11 cellular contexts compared by ENCODE assay signal in genomic region chr1:6859415-6860343, GRCh38.
A peak's percentile ranks its signal among the peaks of the same experiment; 100 is the strongest.
DNase-seq lines count a peak whose midpoint lies in the region; ATAC-seq, FAIRE-seq and TF ChIP-seq lines count a peak whose summit lies in the region.
"Had no signal": no experiment of that assay in that cellular context is flagged by ENCODE, and none has a peak within 500 bp of the region (broad histone marks: within the 10 kb centered on the region; RNA-seq: fewer than 3 reads in every experiment).

No MANE protein-coding gene starts in this region.

- TF ChIP-seq CTCF in AG04450 (IDR thresholded peaks at IDR 0.05; ENCODE audit: low read depth, low read length) (no peak), IMR-90 (conservative IDR thresholded peaks at IDR 0.05; ENCODE audit: low read depth, low read length) (no peak), bronchial epithelial cell (IDR thresholded peaks at IDR 0.05; ENCODE audit: insufficient read depth, low read length, severe bottlenecking) (no peak), lower lobe of right lung (IDR thresholded peaks at IDR 0.05) (no peak), D721Med (IDR thresholded peaks at IDR 0.05; ENCODE audit: insufficient read depth, missing control alignments) (no peak), spleen (IDR thresholded peaks at IDR 0.05 in 8 of 11, conservative IDR thresholded peaks at IDR 0.05 in 3 of 11) (no peak)

- H3K4me1 Mint-ChIP-seq in T-helper 2 cell treated with Interferon-gamma antibody and Interleukin-4, amounts not matched to agents 5 μg/mL and 100 μg/mL, for 36 hours (ENCODE audit: low read depth) = no peaks in the 10 kb centered on the region

- no CpG with 5 or more reads among the region's 7 CpGs for WGBS in IMR-90 (ENCODE audit: extremely low coverage in 2 of 2, insufficient read length in 1 of 2), 2 experiments
- WGBS in spleen, 5 donors = 86 to 93% (median 87%) methylated on average over 7 of the region's 7 CpGs

- POLR2A ChIA-PET in AG04450 (lab: Yijun Ruan, JAX) (interaction anchor here (1.0 kb wide), 1 partner anchor 10 kb away, joined by 3 read pairs; no protein-coding TSS in a partner anchor), IMR-90 (lab: Charles Lee; ENCODE audit: unreplicated experiment) (no interaction called here)

- peaks cover 6% of the 10 kb centered on the region for H3K36me3 ChIP-seq in IMR-90 (ENCODE audit: control insufficient read depth, insufficient read depth, low read length)
- H3K36me3 ChIP-seq in bronchial epithelial cell (ENCODE audit: control insufficient read depth, insufficient read depth, low read length) = peaks cover 2% of the 10 kb centered on the region
- peaks cover 5% of the 10 kb centered on the region for H3K36me3 ChIP-seq in lower lobe of right lung
- peaks cover 0 to 24% (median 0%) of the 10 kb centered on the region in 6 donors for H3K36me3 ChIP-seq in spleen

- H3K27me3 ChIP-seq in AG04450 (ENCODE audit: control insufficient read depth, insufficient read depth, low read length) = no peaks in the 10 kb centered on the region
- no peaks in the 10 kb centered on the region for H3K27me3 ChIP-seq in IMR-90 (ENCODE audit: control insufficient read depth, insufficient read depth, low read length)
- no peaks in the 10 kb centered on the region for H3K27me3 ChIP-seq in bronchial epithelial cell (ENCODE audit: control insufficient read depth, insufficient read depth, low read length)
- no peaks in the 10 kb centered on the region for H3K27me3 ChIP-seq in lower lobe of right lung (ENCODE audit: low read depth)
- no peaks in the 10 kb centered on the region for H3K27me3 ChIP-seq in spleen (replicated peaks in 1 of 7)

- H3K27ac ChIP-seq in AG04450 (ENCODE audit: low read depth, low read length) = peak overlapping the region; percentile 66
- peak overlapping the region; percentile 99 for H3K27ac ChIP-seq in IMR-90 (ENCODE audit: insufficient read depth, low read length)
- peak overlapping the region; percentile 28 for H3K27ac ChIP-seq in lower lobe of right lung
- H3K27ac ChIP-seq in spleen = peak overlapping the region in 3 of 8 donors; percentile 4 to 52 (median 35)

- peak overlapping the region; percentile 38; the same call in 1 of the 2 replicates for H3K9ac ChIP-seq in IMR-90 (ENCODE audit: low read depth, low read length)

- in situ Hi-C loops in IMR-90 (cut with MboI; ENCODE audit: low sequenced_read_pairs) = no loop called here

- CTCF ChIA-PET in AG04450 (lab: Charles Lee) (interaction anchor here (1.2 to 2.2 kb wide), 2 partner anchors 15 to 30 kb away, joined by 3 to 12 read pairs; no protein-coding TSS in a partner anchor), IMR-90 (lab: Yijun Ruan, JAX) (interaction anchor here (1.2 kb wide), 1 partner anchor 17 kb away, joined by 3 read pairs; no protein-coding TSS in a partner anchor)

- peak overlapping the region; percentile 97; the same call in 2 of the 3 replicates for H2BK15ac ChIP-seq in IMR-90 (ENCODE audit: low read depth, low read length)

- H2BK120ac ChIP-seq in IMR-90 (ENCODE audit: low read depth, low read length) = peak overlapping the region; percentile 96

- 0 out of 2 replicates have a peak, but pooled peaks cover 5% of the 10 kb centered on the region for H4K20me1 ChIP-seq in IMR-90 (ENCODE audit: insufficient read depth, low read length)

- peak overlapping the region; percentile 80 for H3K4me2 ChIP-seq in IMR-90 (ENCODE audit: low read depth, low read length)

- no peaks in the 10 kb centered on the region for H3K36me3 Mint-ChIP-seq in T-helper 2 cell treated with Interferon-gamma antibody and Interleukin-4, amounts not matched to agents 5 μg/mL and 100 μg/mL, for 36 hours (ENCODE audit: low read depth)

- H3K9me1 ChIP-seq in IMR-90 (ENCODE audit: insufficient read depth, low read length) = peaks cover 13% of the 10 kb centered on the region

- H3K4me3 ChIP-seq in AG04450 (ENCODE audit: low read depth, low read length) = peak overlapping the region; percentile 27
- H3K4me3 ChIP-seq in IMR-90 (ENCODE audit: insufficient read depth, low read depth, low read length) = no peak overlapping the region
- H3K4me3 ChIP-seq in bronchial epithelial cell (ENCODE audit: low read depth, low read length) = no peak overlapping the region
- H3K4me3 ChIP-seq in lower lobe of right lung = no peak overlapping the region
- H3K4me3 ChIP-seq in spleen = no peak overlapping the region

- no peak overlapping the region for H3K4me3 Mint-ChIP-seq in T-helper 2 cell treated with Interferon-gamma antibody and Interleukin-4, amounts not matched to agents 5 μg/mL and 100 μg/mL, for 36 hours

- peak overlapping the region; percentile 54 for H4K5ac ChIP-seq in IMR-90 (ENCODE audit: low read depth, low read length)

- peak overlapping the region; percentile 88 for H2BK20ac ChIP-seq in IMR-90 (ENCODE audit: low read depth, low read length)

- no peaks in the 10 kb centered on the region for H3K9me3 ChIP-seq in AG04450 (ENCODE audit: control insufficient read depth, insufficient read depth, low read length)
- H3K9me3 ChIP-seq in IMR-90 (ENCODE audit: control insufficient read depth, insufficient read depth, low read length) = no peaks in the 10 kb centered on the region
- no peaks in the 10 kb centered on the region for H3K9me3 ChIP-seq in lower lobe of right lung
- H3K9me3 ChIP-seq in spleen = no peaks in the 10 kb centered on the region

- no peaks in the 10 kb centered on the region for H3K9me3 Mint-ChIP-seq in T-helper 2 cell treated with Interferon-gamma antibody and Interleukin-4, amounts not matched to agents 5 μg/mL and 100 μg/mL, for 36 hours

- H2AK9ac ChIP-seq in IMR-90 (replicated peaks; ENCODE audit: low read depth, low read length, poor library complexity) = no peak overlapping the region

- peak overlapping the region; percentile 34 for H3K23ac ChIP-seq in IMR-90 (ENCODE audit: low read depth, low read length)

- H3K27ac Mint-ChIP-seq in T-helper 2 cell treated with Interferon-gamma antibody and Interleukin-4, amounts not matched to agents 5 μg/mL and 100 μg/mL, for 36 hours = no peak overlapping the region

- H4K91ac ChIP-seq in IMR-90 (ENCODE audit: insufficient read depth, low read depth, low read length) = peak overlapping the region; percentile 98

- FAIRE-seq in bronchial epithelial cell (lab: Jason Lieb, UNC) (no peak), D721Med (lab: Jason Lieb, UNC) (no peak)
- FAIRE-seq: G401.6 had no signal

- H3K4me1 ChIP-seq in IMR-90 (ENCODE audit: control insufficient read depth, insufficient read depth, low read length) (peaks cover 18% of the 10 kb centered on the region), lower lobe of right lung (peaks cover 12% of the 10 kb centered on the region), spleen (peaks cover 0 to 14% (median 2%) of the 10 kb centered on the region in 6 donors)

- H3K56ac ChIP-seq in IMR-90 (ENCODE audit: extremely low read depth, insufficient read depth, low read length) = peak overlapping the region; percentile 85

- TF ChIP-seq RAD21 in IMR-90 (IDR thresholded peaks at IDR 0.05; ENCODE audit: low read length) = no peak

- peak overlapping the region; percentile 97 for H2BK5ac ChIP-seq in IMR-90 (ENCODE audit: low read depth, low read length, poor library complexity, severe bottlenecking)

- peak overlapping the region; percentile 89 for H3K4ac ChIP-seq in IMR-90 (ENCODE audit: low read depth, low read length)

- no peak overlapping the region for H2AFZ ChIP-seq in IMR-90 (replicated peaks; ENCODE audit: low read length, poor library complexity)

- peak; percentile 79 for ATAC-seq in IMR-90 (ENCODE audit: low read depth)
- ATAC-seq in lower lobe of right lung = peak; percentile 93 to 95
- ATAC-seq in HG03097 (IDR thresholded peaks at IDR 0.05; ENCODE audit: low FRiP score, unreplicated experiment) = no peak

- H4K8ac ChIP-seq in IMR-90 (ENCODE audit: low read depth in 2 of 2, low read length in 2 of 2) = peak overlapping the region; percentile 80 to 86

- H3K27me3 Mint-ChIP-seq in T-helper 2 cell treated with Interferon-gamma antibody and Interleukin-4, amounts not matched to agents 5 μg/mL and 100 μg/mL, for 36 hours (ENCODE audit: low read depth) = no peaks in the 10 kb centered on the region

- dilution Hi-C loops in IMR-90 (cut with HindIII; ENCODE audit: low sequenced_read_pairs, unreplicated experiment) = no loop called here

- intact Hi-C loops in IMR-90 (cut with micrococcal nuclease) = loop anchor here (5.0 kb wide), 1 partner anchor 37 kb away; no protein-coding TSS in a partner anchor
- intact Hi-C loops in lower lobe of right lung (cut with DNase I) = no loop called here
- intact Hi-C loops in spleen (cut with DNase I; ENCODE audit: low total_unique reads) = no loop called here

- peak overlapping the region; percentile 79 for H3K18ac ChIP-seq in IMR-90 (ENCODE audit: low read depth, low read length)

- peak; percentile 96 for DNase-seq in AG04450 (ENCODE audit: low read depth, low spot score)
- DNase-seq in IMR-90 = peak; percentile 99
- DNase-seq in bronchial epithelial cell (ENCODE audit: low read depth) = peak; percentile 91
- DNase-seq in lower lobe of right lung = no peak
- no peak for DNase-seq in D721Med (ENCODE audit: insufficient read length, low spot score)
- no peak for DNase-seq in spleen
- no peak for DNase-seq in T-helper 2 cell treated with Interferon-gamma antibody and Interleukin-4, amounts not matched to agents 5 μg/mL and 100 μg/mL, for 36 hours (ENCODE audit: low spot score)
- DNase-seq: activated T-cell treated with anti-CD3 and anti-CD28 coated beads, Interleukin-2, amount 50 U/mL, for 1 hour; NCI-H524 had no signal

- peaks cover 25 to 61% of the 10 kb centered on the region in 2 experiments for H3K79me1 ChIP-seq in IMR-90 (ENCODE audit: low read depth in 1 of 2, low read length in 2 of 2)

- TF ChIP-seq POLR2A in IMR-90 (IDR thresholded peaks at IDR 0.05; ENCODE audit: low read depth, low read length) (no peak), spleen (IDR thresholded peaks at IDR 0.05) (no peak)

- peak overlapping the region; percentile 88 for H3K14ac ChIP-seq in IMR-90 (replicated peaks; ENCODE audit: low read depth, low read length)

- peak overlapping the region; percentile 97 for H2AK5ac ChIP-seq in IMR-90 (ENCODE audit: low read depth, low read length)

- BruUV-seq in IMR-90 (replicated peaks; lab: Mats Ljungman, UMichigan) = no TSS peak

TF ChIP-seq in IMR-90, 13 proteins besides CTCF, POLR2A, EP300 and RAD21:
- TF ChIP-seq MAZ (IDR thresholded peaks at IDR 0.05; ENCODE audit: borderline replicate concordance, low read depth, low read length) = no peak
- no peak for TF ChIP-seq CHD1 (IDR thresholded peaks at IDR 0.05; ENCODE audit: low read depth, low read length)
- TF ChIP-seq FOS (IDR thresholded peaks at IDR 0.05; ENCODE audit: low read depth, low read length) = peak; percentile 99
- peak; percentile 47; the same call in 1 of the 2 replicates for TF ChIP-seq BHLHE40 (IDR thresholded peaks at IDR 0.05; ENCODE audit: low read depth, low read length)

Comparison
In these comparisons a context has a peak if more than half of its experiments do, and no peak if none do; other contexts are left out.
1. DNase-seq: peak in AG04450 (single experiment), IMR-90 (single experiment) and bronchial epithelial cell (single experiment); none in lower lobe of right lung (single experiment), D721Med (single experiment), spleen (single experiment) and T-helper 2 cell treated with Interferon-gamma antibody and Interleukin-4, amounts not matched to agents 5 μg/mL and 100 μg/mL, for 36 hours (single experiment).